ENCODE assay signal across 22 cellular contexts in the genomic region with DNA sequence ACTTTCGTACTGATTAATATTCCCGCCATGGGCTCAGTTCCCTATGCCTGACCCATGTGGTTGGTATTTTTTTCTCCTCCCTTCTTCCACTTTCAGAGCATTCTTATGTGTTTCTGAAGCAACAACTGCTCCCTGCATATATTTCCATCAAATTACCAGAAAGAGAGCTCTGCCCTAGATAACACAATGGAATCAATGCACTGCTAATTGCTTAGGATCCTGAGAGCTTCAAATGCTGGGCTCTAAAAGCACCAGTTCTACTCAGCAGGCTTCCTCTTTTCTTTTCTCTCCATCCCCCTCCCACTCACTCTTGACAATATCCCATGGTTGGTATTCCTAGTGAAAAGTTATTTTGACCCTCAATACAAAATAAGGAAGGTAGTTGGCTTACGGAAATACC. TPM values are rescaled to one million over a fixed set of nuclear protein-coding genes. Genes with fewer than 3 reads are reported as not detected.
"Had no signal": no experiment of that assay in that cellular context is flagged by ENCODE, and none has a peak within 500 bp of the region (broad histone marks: within the 10 kb centered on the region; RNA-seq: fewer than 3 reads in every experiment).

No MANE protein-coding gene starts in this region.

- DNase-seq: activated CD4-positive, CD25-positive, alpha-beta regulatory T cell treated with anti-CD3 and anti-CD28 coated beads, Interleukin-2, amount 50 U/mL, for 72 hours; activated naive CD4-positive, alpha-beta T cell treated with anti-CD3 and anti-CD28 coated beads, Interleukin-2, amount 50 U/mL, for 16 hours; cortex of kidney; effector memory CD4-positive, alpha-beta T cell; stimulated activated CD4-positive, alpha-beta T cell treated with anti-CD3 and anti-CD28 coated beads, Interleukin-12 subunit alpha, Interleukin-12 subunit beta, amount 100 ng/mL, for 4 hours; stimulated activated CD4-positive, alpha-beta T cell treated with anti-CD3 and anti-CD28 coated beads, Interleukin-2, amount 100 ng/mL, for 24 hours; transverse colon had no signal

- H3K27me3 ChIP-seq: heart right ventricle, transverse colon, vagina had no signal

- H3K4me1 Mint-ChIP-seq: activated T-helper 17 cell treated with anti-CD3 and anti-CD28 coated beads, Interleukin-2, amount 50 U/mL, for 72 hours; memory B cell; nephron; stimulated activated effector memory CD8-positive, alpha-beta T cell treated with anti-CD3 and anti-CD28 coated beads, Interleukin-12 subunit alpha, Interleukin-12 subunit beta, amount 100 ng/mL, for 72 hours had no signal

- H3K4me3 Mint-ChIP-seq: activated T-helper 17 cell treated with anti-CD3 and anti-CD28 coated beads, Interleukin-2, amount 50 U/mL, for 72 hours; memory B cell; nephron; stimulated activated effector memory CD8-positive, alpha-beta T cell treated with anti-CD3 and anti-CD28 coated beads, Interleukin-12 subunit alpha, Interleukin-12 subunit beta, amount 100 ng/mL, for 72 hours had no signal

- H3K36me3 Mint-ChIP-seq: memory B cell; stimulated activated effector memory CD8-positive, alpha-beta T cell treated with anti-CD3 and anti-CD28 coated beads, Interleukin-12 subunit alpha, Interleukin-12 subunit beta, amount 100 ng/mL, for 72 hours had no signal

- H3K36me3 ChIP-seq: heart right ventricle, left ventricle myocardium inferior, transverse colon, vagina had no signal

- H3K4me1 ChIP-seq: transverse colon, vagina had no signal

- H3K27ac ChIP-seq: epithelial cell of prostate, transverse colon, vagina had no signal

- H3K9me3 Mint-ChIP-seq: activated T-helper 17 cell treated with anti-CD3 and anti-CD28 coated beads, Interleukin-2, amount 50 U/mL, for 72 hours; memory B cell; nephron; stimulated activated effector memory CD8-positive, alpha-beta T cell treated with anti-CD3 and anti-CD28 coated beads, Interleukin-12 subunit alpha, Interleukin-12 subunit beta, amount 100 ng/mL, for 72 hours had no signal

- ATAC-seq: activated T-helper 17 cell treated with anti-CD3 and anti-CD28 coated beads, Interleukin-2, amount 50 U/mL, for 72 hours; stimulated activated effector memory CD8-positive, alpha-beta T cell treated with anti-CD3 and anti-CD28 coated beads, Interleukin-12 subunit alpha, Interleukin-12 subunit beta, amount 100 ng/mL, for 72 hours had no signal

- H3K4me3 ChIP-seq: heart right ventricle, left ventricle myocardium inferior, transverse colon, vagina had no signal

- H3K27ac Mint-ChIP-seq: activated T-helper 17 cell treated with anti-CD3 and anti-CD28 coated beads, Interleukin-2, amount 50 U/mL, for 72 hours; memory B cell; nephron; stimulated activated effector memory CD8-positive, alpha-beta T cell treated with anti-CD3 and anti-CD28 coated beads, Interleukin-12 subunit alpha, Interleukin-12 subunit beta, amount 100 ng/mL, for 72 hours had no signal

- H3K9me3 ChIP-seq: heart right ventricle, left ventricle myocardium inferior, transverse colon, vagina had no signal

RNA-seq across cellular contexts. Expression of a gene that starts 5.3 kb away (rescaled TPM):
- total RNA-seq: activated CD8-positive, alpha-beta memory T cell treated with anti-CD3 and anti-CD28 coated beads for 36 hours; activated T-helper 17 cell treated with anti-CD3 and anti-CD28 coated beads, Interleukin-2, amount 50 U/mL, for 72 hours; cardiac septum; fibroblast of lung; frontal cortex; heart right ventricle; left ventricle myocardium inferior; osteocyte; pulmonary artery endothelial cell; transverse colon; vagina had no signal
- polyA plus RNA-seq: fibroblast of lung, heart right ventricle, keratinocyte had no signal
